In genomic region chr14:99563749-99564129, GRCh38 we compare ENCODE assay signal across 17 cellular contexts. TPM values are rescaled to one million over a fixed set of nuclear protein-coding genes. Genes with fewer than 3 reads are reported as not detected.
DNase-seq lines count a peak whose midpoint lies in the region; ATAC-seq and TF ChIP-seq lines count a peak whose summit lies in the region.
"Had no signal": no experiment of that assay in that cellular context is flagged by ENCODE, and none has a peak within 500 bp of the region (broad histone marks: within the 10 kb centered on the region; RNA-seq: fewer than 3 reads in every experiment).

No MANE protein-coding gene starts in this region.

- no peak overlapping the region for H3K9ac ChIP-seq in rectal smooth muscle tissue (ENCODE audit: low read length)

- DNase-seq in DMS 273 treated with DMSO at 0.1 percent for 48 hours (lab: John Stamatoyannopoulos, UW) = peak; percentile 34
- no peak for DNase-seq in RWPE1 (ENCODE audit: low spot score)
- DNase-seq in posterior cingulate gyrus = no peak
- DNase-seq in superior temporal gyrus (ENCODE audit: extremely low spot score) = no peak
- DNase-seq in activated CD8-positive, alpha-beta T cell treated with anti-CD3 and anti-CD28 coated beads, Interleukin-2, amount 10 ng/mL, durations not matched to agents 7 days and 5 days = no peak
- no peak for DNase-seq in activated gamma-delta T cell (lab: John Stamatoyannopoulos, UW)
- DNase-seq: activated CD4-positive, alpha-beta T cell treated with anti-CD3 and anti-CD28 coated beads for 4 hours; activated effector memory CD4-positive, alpha-beta T cell treated with Interleukin-2 at 50 U/mL for 16 hours; amniotic stem cell; GF-D8; stimulated activated CD4-positive, alpha-beta T cell treated with anti-CD3 and anti-CD28 coated beads, Interleukin-2, amount 100 ng/mL, for 24 hours; stimulated activated naive CD8-positive, alpha-beta T cell treated with anti-CD3 and anti-CD28 coated beads, Interleukin-15, amount 100 ng/mL, for 72 hours; T1000 had no signal

- H3K27me3 ChIP-seq in gastroesophageal sphincter (no peaks in the 10 kb centered on the region), rectal smooth muscle tissue (ENCODE audit: control insufficient read depth, insufficient read depth, low read length) (no peaks in the 10 kb centered on the region)

- TF ChIP-seq POLR2A in gastroesophageal sphincter (IDR thresholded peaks at IDR 0.05) = no peak

- intact Hi-C loops in posterior cingulate gyrus (cut with DNase I) = loop anchor here (2.0 kb wide), 1 partner anchor 65 kb away; no protein-coding TSS in a partner anchor

- peak overlapping the region; percentile 95 for H3K27ac ChIP-seq in RWPE1
- peak overlapping the region; percentile 39 to 93 (median 86) for H3K27ac ChIP-seq in gastroesophageal sphincter
- peak overlapping the region; percentile 81 for H3K27ac ChIP-seq in rectal smooth muscle tissue (ENCODE audit: low read depth, low read length)

- TF ChIP-seq CTCF in RWPE1 (conservative IDR thresholded peaks at IDR 0.05; ENCODE audit: low read depth) (no peak), gastroesophageal sphincter (IDR thresholded peaks at IDR 0.05) (no peak)

- no peak for TF ChIP-seq EP300 in gastroesophageal sphincter (IDR thresholded peaks at IDR 0.05)

- 38 to 59% methylated on average over 3 to 6 of the region's 6 CpGs for WGBS in gastroesophageal sphincter (ENCODE audit: low coverage in 1 of 2), 2 donors

- H3K4me3 ChIP-seq in gastroesophageal sphincter = no peak overlapping the region
- H3K4me3 ChIP-seq in rectal smooth muscle tissue (ENCODE audit: low read length) = no peak overlapping the region
- H3K4me3 ChIP-seq: GM12878, mucosa of descending colon had no signal

- H3K36me3 ChIP-seq in gastroesophageal sphincter (no peaks in the 10 kb centered on the region), rectal smooth muscle tissue (ENCODE audit: control insufficient read depth, insufficient read depth, low read length) (no peaks in the 10 kb centered on the region)

- no peaks in the 10 kb centered on the region for H3K36me3 Mint-ChIP-seq in activated CD8-positive, alpha-beta T cell treated with anti-CD3 and anti-CD28 coated beads, Interleukin-2, amount 10 ng/mL, durations not matched to agents 7 days and 5 days (ENCODE audit: low read depth)

- H3K27me3 Mint-ChIP-seq in activated CD8-positive, alpha-beta T cell treated with anti-CD3 and anti-CD28 coated beads, Interleukin-2, amount 10 ng/mL, durations not matched to agents 7 days and 5 days (ENCODE audit: low read depth) = no peaks in the 10 kb centered on the region
- H3K27me3 Mint-ChIP-seq: stimulated activated naive CD8-positive, alpha-beta T cell treated with anti-CD3 and anti-CD28 coated beads, Interleukin-15, amount 100 ng/mL, for 72 hours had no signal

- no peak for ATAC-seq in gastroesophageal sphincter
- no peak for ATAC-seq in activated CD8-positive, alpha-beta T cell treated with anti-CD3 and anti-CD28 coated beads, Interleukin-2, amount 10 ng/mL, durations not matched to agents 7 days and 5 days
- ATAC-seq: GM12878 had no signal

- no peaks in the 10 kb centered on the region for H3K9me3 Mint-ChIP-seq in activated CD8-positive, alpha-beta T cell treated with anti-CD3 and anti-CD28 coated beads, Interleukin-2, amount 10 ng/mL, durations not matched to agents 7 days and 5 days (ENCODE audit: insufficient read depth)
- H3K9me3 Mint-ChIP-seq: stimulated activated naive CD8-positive, alpha-beta T cell treated with anti-CD3 and anti-CD28 coated beads, Interleukin-15, amount 100 ng/mL, for 72 hours had no signal

- H3K27ac Mint-ChIP-seq in activated CD8-positive, alpha-beta T cell treated with anti-CD3 and anti-CD28 coated beads, Interleukin-2, amount 10 ng/mL, durations not matched to agents 7 days and 5 days = no peak overlapping the region

- CTCF ChIA-PET in RWPE1 (lab: Yijun Ruan, JAX) = interaction anchor here (0.5 kb wide), 1 partner anchor 24 kb away, joined by 6 read pairs; no protein-coding TSS in a partner anchor
- CTCF ChIA-PET in activated CD8-positive, alpha-beta T cell treated with anti-CD3 and anti-CD28 coated beads, Interleukin-2, amount 10 ng/mL, durations not matched to agents 7 days and 5 days (lab: Charles Lee) = no interaction called here

- POLR2A ChIA-PET in RWPE1 (lab: Yijun Ruan, JAX; ENCODE audit: low non-redundant PET) = no interaction called here
- POLR2A ChIA-PET in activated CD8-positive, alpha-beta T cell treated with anti-CD3 and anti-CD28 coated beads, Interleukin-2, amount 10 ng/mL, durations not matched to agents 7 days and 5 days (lab: Charles Lee) = no interaction called here

- H3K4me1 ChIP-seq in gastroesophageal sphincter (peaks cover 22 to 100% (median 61%) of the 10 kb centered on the region in 3 donors), rectal smooth muscle tissue (ENCODE audit: control insufficient read depth, insufficient read depth, low read length) (peaks cover 77% of the 10 kb centered on the region)

- no peaks in the 10 kb centered on the region for H3K4me1 Mint-ChIP-seq in activated CD8-positive, alpha-beta T cell treated with anti-CD3 and anti-CD28 coated beads, Interleukin-2, amount 10 ng/mL, durations not matched to agents 7 days and 5 days (ENCODE audit: low read depth)

- H3K4me3 Mint-ChIP-seq in activated CD8-positive, alpha-beta T cell treated with anti-CD3 and anti-CD28 coated beads, Interleukin-2, amount 10 ng/mL, durations not matched to agents 7 days and 5 days = no peak overlapping the region
- H3K4me3 Mint-ChIP-seq: stimulated activated naive CD8-positive, alpha-beta T cell treated with anti-CD3 and anti-CD28 coated beads, Interleukin-15, amount 100 ng/mL, for 72 hours had no signal

- no peaks in the 10 kb centered on the region for H3K9me3 ChIP-seq in gastroesophageal sphincter
- H3K9me3 ChIP-seq: mucosa of descending colon had no signal

RNA-seq across cellular contexts. Expression of gene CCDC85C, which starts 40.3 kb away (rescaled TPM):
- 10 to 100 TPM; 14.0 to 58.2 (median 25.0) TPM for total RNA-seq in gastroesophageal sphincter
- total RNA-seq in activated CD8-positive, alpha-beta T cell treated with anti-CD3 and anti-CD28 coated beads, Interleukin-2, amount 10 ng/mL, durations not matched to agents 7 days and 5 days = 1 to 10 TPM; 7.5 to 8.9 TPM
